Comparison of ENCODE assay signal across 27 cellular contexts in genomic region chr2:28729698-28730097, GRCh38. TPM values are rescaled to one million over a fixed set of nuclear protein-coding genes. Genes with fewer than 3 reads are reported as not detected.
DNase-seq lines count a peak whose midpoint lies in the region; ATAC-seq, FAIRE-seq and TF ChIP-seq lines count a peak whose summit lies in the region.
"Had no signal": no experiment of that assay in that cellular context is flagged by ENCODE, and none has a peak within 500 bp of the region (broad histone marks: within the 10 kb centered on the region; RNA-seq: fewer than 3 reads in every experiment).

No MANE protein-coding gene starts in this region.

- H3K18ac ChIP-seq in IMR-90 (ENCODE audit: low read depth, low read length): no peak overlapping the region; the same call in 1 of the 2 replicates

- no peak overlapping the region for H3K23ac ChIP-seq in IMR-90 (ENCODE audit: low read depth, low read length)

- DNase-seq in AG09309 (ENCODE audit: low read depth) (peak; percentile 37), IMR-90 (peak; percentile 65), hippocampal formation (lab: John Stamatoyannopoulos, UW) (no peak), LoVo (ENCODE audit: low spot score) (no peak), GM23338 (ENCODE audit: low spot score) (no peak)
- DNase-seq in naive thymus-derived CD4-positive, alpha-beta T cell: no peak
- no peak for DNase-seq in naive thymus-derived CD8-positive, alpha-beta T cell
- DNase-seq: activated CD8-positive, alpha-beta memory T cell treated with anti-CD3 and anti-CD28 coated beads, Interleukin-2, amount 50 U/mL, for 48 hours; activated gamma-delta T cell; GDM1; GOT3; NCI-H1092 treated with DMSO at 0.1 percent for 48 hours; NCI-H2081; NCI-H446; Peyer's patch; retina; stimulated activated CD4-positive, alpha-beta T cell treated with anti-CD3 and anti-CD28 coated beads, Interleukin-12 subunit alpha, Interleukin-12 subunit beta, amount 100 ng/mL, for 4 hours; stimulated activated CD8-positive, alpha-beta memory T cell treated with anti-CD3 and anti-CD28 coated beads, Interleukin-4, amount 100 ng/mL, for 48 hours; T-helper 2 cell; WERI-Rb-1 had no signal

- no peaks in the 10 kb centered on the region for H3K79me1 ChIP-seq in IMR-90 (ENCODE audit: low read depth in 1 of 2, low read length in 2 of 2)

- no TSS peak for BruUV-seq in IMR-90 (replicated peaks; lab: Mats Ljungman, UMichigan)

- no peak for TF ChIP-seq POLR2A in IMR-90 (IDR thresholded peaks at IDR 0.05; ENCODE audit: low read depth, low read length)

- H3K27me3 ChIP-seq in IMR-90 (ENCODE audit: control insufficient read depth, insufficient read depth, low read length): no peaks in the 10 kb centered on the region
- no peaks in the 10 kb centered on the region for H3K27me3 ChIP-seq in naive thymus-derived CD4-positive, alpha-beta T cell (ENCODE audit: control insufficient read depth in 2 of 2, insufficient read depth in 2 of 2, low read length in 2 of 2)
- no peaks in the 10 kb centered on the region for H3K27me3 ChIP-seq in GM23338 (ENCODE audit: insufficient read depth)
- H3K27me3 ChIP-seq: Peyer's patch, SJSA1 had no signal

- TF ChIP-seq CTCF in AG09309 (IDR thresholded peaks at IDR 0.05; ENCODE audit: control insufficient read depth, insufficient read depth, low read depth, low read length, missing control alignments) (no peak), IMR-90 (conservative IDR thresholded peaks at IDR 0.05; ENCODE audit: low read depth, low read length) (no peak), GM23338 (conservative IDR thresholded peaks at IDR 0.05; ENCODE audit: low read depth in 2 of 2) (no peak)

- dilution Hi-C loops in IMR-90 (cut with HindIII; ENCODE audit: low sequenced_read_pairs, unreplicated experiment): no loop called here

- no peak overlapping the region for H4K91ac ChIP-seq in IMR-90 (ENCODE audit: insufficient read depth, low read depth, low read length)

- POLR2A ChIA-PET in IMR-90 (lab: Charles Lee; ENCODE audit: unreplicated experiment): interaction anchor here (0.6 kb wide), 1 partner anchor 20 kb away, joined by 3 read pairs; no protein-coding TSS in a partner anchor
- POLR2A ChIA-PET in naive thymus-derived CD4-positive, alpha-beta T cell (lab: Charles Lee): interaction anchor here (1.4 kb wide), 1 partner anchor 136 kb away, joined by 3 read pairs; no protein-coding TSS in a partner anchor
- POLR2A ChIA-PET in naive thymus-derived CD8-positive, alpha-beta T cell (lab: Charles Lee): interaction anchor here (0.7 kb wide), 1 partner anchor 53 kb away, joined by 3 read pairs; no protein-coding TSS in a partner anchor

- H3K36me3 Mint-ChIP-seq in naive thymus-derived CD4-positive, alpha-beta T cell: peaks cover 0 to 2% (median 0%) of the 10 kb centered on the region in 5 donors
- H3K36me3 Mint-ChIP-seq in naive thymus-derived CD8-positive, alpha-beta T cell: no peaks in the 10 kb centered on the region
- no peaks in the 10 kb centered on the region for H3K36me3 Mint-ChIP-seq in GM23338 (ENCODE audit: low read depth)

- no peaks in the 10 kb centered on the region for H3K4me1 ChIP-seq in IMR-90 (ENCODE audit: control insufficient read depth, insufficient read depth, low read length)
- no peaks in the 10 kb centered on the region for H3K4me1 ChIP-seq in naive thymus-derived CD4-positive, alpha-beta T cell (ENCODE audit: control insufficient read depth in 2 of 2, insufficient read depth in 2 of 2, low read length in 2 of 2)
- no peaks in the 10 kb centered on the region for H3K4me1 ChIP-seq in GM23338 (ENCODE audit: insufficient read depth)
- H3K4me1 ChIP-seq: A549, Peyer's patch had no signal

- intact Hi-C loops in IMR-90 (cut with micrococcal nuclease): no loop called here
- intact Hi-C loops in naive thymus-derived CD4-positive, alpha-beta T cell (cut with micrococcal nuclease): no loop called here

- H3K27ac ChIP-seq in IMR-90 (ENCODE audit: insufficient read depth, low read length) (no peak overlapping the region), GM23338 (ENCODE audit: low read depth) (no peak overlapping the region)
- no peak overlapping the region for H3K27ac ChIP-seq in naive thymus-derived CD4-positive, alpha-beta T cell (ENCODE audit: low read depth, low read length)
- H3K27ac ChIP-seq: A549, C4-2B, epithelial cell of prostate, KMS-11, Peyer's patch, SJSA1, WERI-Rb-1 had no signal

- in situ Hi-C loops in IMR-90 (cut with MboI; ENCODE audit: low sequenced_read_pairs): no loop called here

- peaks cover 6% of the 10 kb centered on the region; the same call in 1 of the 2 replicates for H3K9me1 ChIP-seq in IMR-90 (ENCODE audit: insufficient read depth, low read length)

- H3K9me2 ChIP-seq in GM23338 (ENCODE audit: insufficient read depth): no peaks in the 10 kb centered on the region

- H3K27ac Mint-ChIP-seq in naive thymus-derived CD4-positive, alpha-beta T cell: peak overlapping the region in 5 of 9 donors; percentile 5 to 46 (median 26)
- H3K27ac Mint-ChIP-seq in naive thymus-derived CD8-positive, alpha-beta T cell: no peak overlapping the region
- H3K27ac Mint-ChIP-seq in GM23338: no peak overlapping the region

- no peak overlapping the region for H3K14ac ChIP-seq in IMR-90 (replicated peaks; ENCODE audit: low read depth, low read length)

- ATAC-seq in IMR-90 (ENCODE audit: low read depth) (peak; percentile 78), GM23338 (no peak)
- ATAC-seq in naive thymus-derived CD4-positive, alpha-beta T cell: no peak
- ATAC-seq in naive thymus-derived CD8-positive, alpha-beta T cell: no peak
- ATAC-seq: A549, left lobe of liver had no signal

- no peak overlapping the region for H2BK5ac ChIP-seq in IMR-90 (ENCODE audit: low read depth, low read length, poor library complexity, severe bottlenecking)

- no peak overlapping the region for H3K4me2 ChIP-seq in IMR-90 (ENCODE audit: low read depth, low read length)
- no peak overlapping the region for H3K4me2 ChIP-seq in GM23338
- H3K4me2 ChIP-seq: A549, KMS-11 had no signal

- no peak overlapping the region for H2BK15ac ChIP-seq in IMR-90 (ENCODE audit: low read depth, low read length)

- H3K4ac ChIP-seq in IMR-90 (ENCODE audit: low read depth, low read length): no peak overlapping the region

- no peaks in the 10 kb centered on the region for H3K9me3 Mint-ChIP-seq in naive thymus-derived CD4-positive, alpha-beta T cell
- no peaks in the 10 kb centered on the region for H3K9me3 Mint-ChIP-seq in naive thymus-derived CD8-positive, alpha-beta T cell
- H3K9me3 Mint-ChIP-seq in GM23338: no peaks in the 10 kb centered on the region

- no peaks in the 10 kb centered on the region for H3K36me3 ChIP-seq in IMR-90 (ENCODE audit: control insufficient read depth, insufficient read depth, low read length)
- H3K36me3 ChIP-seq in naive thymus-derived CD4-positive, alpha-beta T cell (ENCODE audit: control insufficient read depth in 2 of 3, insufficient read depth in 3 of 3, low read length in 3 of 3): no peaks in the 10 kb centered on the region
- no peaks in the 10 kb centered on the region for H3K36me3 ChIP-seq in GM23338 (ENCODE audit: insufficient read depth)
- H3K36me3 ChIP-seq: Peyer's patch, SJSA1, WERI-Rb-1 had no signal

- H3K9me3 ChIP-seq in IMR-90 (ENCODE audit: control insufficient read depth, insufficient read depth, low read length): no peaks in the 10 kb centered on the region
- H3K9me3 ChIP-seq in naive thymus-derived CD4-positive, alpha-beta T cell (ENCODE audit: control insufficient read depth in 2 of 3, low read length in 3 of 3): no peaks in the 10 kb centered on the region
- H3K9me3 ChIP-seq: A549, Peyer's patch, SJSA1 had no signal

- H3K79me2 ChIP-seq in GM23338 (replicated peaks; ENCODE audit: insufficient read depth): no peaks in the 10 kb centered on the region

- no peak overlapping the region for H4K8ac ChIP-seq in IMR-90 (ENCODE audit: low read depth in 2 of 2, low read length in 2 of 2)

- H3K4me1 Mint-ChIP-seq in naive thymus-derived CD4-positive, alpha-beta T cell: peaks cover 5 to 17% (median 8%) of the 10 kb centered on the region in 7 donors
- peaks cover 0 to 8% (median 3%) of the 10 kb centered on the region in 4 donors for H3K4me1 Mint-ChIP-seq in naive thymus-derived CD8-positive, alpha-beta T cell
- H3K4me1 Mint-ChIP-seq in GM23338: no peaks in the 10 kb centered on the region

- no peak overlapping the region for H3K56ac ChIP-seq in IMR-90 (ENCODE audit: extremely low read depth, insufficient read depth, low read length)

- no peak overlapping the region for H2BK120ac ChIP-seq in IMR-90 (ENCODE audit: low read depth, low read length)

- H3K9ac ChIP-seq in IMR-90 (ENCODE audit: low read depth, low read length): no peak overlapping the region
- H3K9ac ChIP-seq: KMS-11 had no signal

- H2AK5ac ChIP-seq in IMR-90 (ENCODE audit: low read depth, low read length): no peak overlapping the region

- H3K4me3 ChIP-seq in AG09309 (ENCODE audit: control insufficient read depth, low read depth, low read length) (no peak overlapping the region), IMR-90 (ENCODE audit: insufficient read depth, low read depth, low read length) (no peak overlapping the region), GM23338 (no peak overlapping the region)
- H3K4me3 ChIP-seq in naive thymus-derived CD4-positive, alpha-beta T cell (ENCODE audit: low read length): no peak overlapping the region
- H3K4me3 ChIP-seq: A549, Peyer's patch, SJSA1 had no signal

- H4K5ac ChIP-seq in IMR-90 (ENCODE audit: low read depth, low read length): no peak overlapping the region

- no peak overlapping the region for H2AFZ ChIP-seq in IMR-90 (replicated peaks; ENCODE audit: low read length, poor library complexity)
- no peak overlapping the region for H2AFZ ChIP-seq in GM23338

- no peak for TF ChIP-seq RAD21 in IMR-90 (IDR thresholded peaks at IDR 0.05; ENCODE audit: low read length)

- no peaks in the 10 kb centered on the region for H3F3A ChIP-seq in GM23338 (replicated peaks; ENCODE audit: low read depth)

- H4K20me1 ChIP-seq in IMR-90 (ENCODE audit: insufficient read depth, low read length): no peaks in the 10 kb centered on the region
- no peaks in the 10 kb centered on the region for H4K20me1 ChIP-seq in GM23338 (replicated peaks; ENCODE audit: insufficient read depth)

- CTCF ChIA-PET in IMR-90 (lab: Yijun Ruan, JAX): interaction anchor here (0.6 to 1.2 kb wide), 2 partner anchors 14 to 135 kb away, joined by 3 to 5 read pairs; no protein-coding TSS in a partner anchor
- CTCF ChIA-PET in naive thymus-derived CD4-positive, alpha-beta T cell (lab: Charles Lee): interaction anchor here (1.5 kb wide), 1 partner anchor 136 kb away, joined by 7 read pairs; no protein-coding TSS in a partner anchor

- H3K27me3 Mint-ChIP-seq in naive thymus-derived CD4-positive, alpha-beta T cell: peaks cover 0 to 3% (median 0%) of the 10 kb centered on the region in 5 donors
- no peaks in the 10 kb centered on the region for H3K27me3 Mint-ChIP-seq in naive thymus-derived CD8-positive, alpha-beta T cell
- H3K27me3 Mint-ChIP-seq in GM23338 (ENCODE audit: insufficient read depth, low read depth, poor library complexity): no peaks in the 10 kb centered on the region

- no peak overlapping the region for H2AK9ac ChIP-seq in IMR-90 (replicated peaks; ENCODE audit: low read depth, low read length, poor library complexity)

- no peak overlapping the region for H3K4me3 Mint-ChIP-seq in naive thymus-derived CD4-positive, alpha-beta T cell
- no peak overlapping the region for H3K4me3 Mint-ChIP-seq in naive thymus-derived CD8-positive, alpha-beta T cell
- no peak overlapping the region for H3K4me3 Mint-ChIP-seq in GM23338

- no peak overlapping the region for H2BK20ac ChIP-seq in IMR-90 (ENCODE audit: low read depth, low read length)

- FAIRE-seq in endometrium (lab: Jason Lieb, UNC): peak; percentile 23
- FAIRE-seq: A549 had no signal

RNA-seq across cellular contexts. Expression of gene PPP1CB, which starts 21.9 kb away (rescaled TPM):
- 111 and 271 TPM in 2 replicates for total RNA-seq in IMR-90 (2012; rRNA removed)
- polyA plus RNA-seq in IMR-90 (2012; rRNA removed) (20.4 and 37.7 TPM in 2 replicates), GM23338 (2016; fragmentation: Nextera tagmentation; extraction: Ambion mirVana) (90.7 and 103 TPM in 2 replicates)
- polyA plus RNA-seq in IMR-90 (2012; cell fraction: cytosol; rRNA removed): 9.2 and 10.0 TPM in 2 replicates
- polyA plus RNA-seq in IMR-90 (2012; cell fraction: nucleus; rRNA removed; ENCODE audit: low replicate concordance): 4.0 and 16.3 TPM in 2 replicates
- total RNA-seq in naive thymus-derived CD4-positive, alpha-beta T cell: 100 to 1,000 TPM; 202 to 223 (median 210) TPM
- 100 to 1,000 TPM in 1 of 2 donors, 10 to 100 TPM in 1; 73.5 to 100 TPM for polyA plus RNA-seq in naive thymus-derived CD4-positive, alpha-beta T cell
- 100 to 1,000 TPM; 165 to 166 TPM for total RNA-seq in naive thymus-derived CD8-positive, alpha-beta T cell
- 10 to 100 TPM; 63.1 to 85.7 (median 82.1) TPM for polyA plus RNA-seq in naive thymus-derived CD8-positive, alpha-beta T cell
- total RNA-seq in GM23338 (2014; rRNA removed; shearing (Covaris generic)): 118 and 146 TPM in 2 replicates

Comparison
In these comparisons a context has a peak if more than half of its experiments do, and no peak if none do; other contexts are left out.
1. DNase-seq: peak in AG09309 (single experiment) and IMR-90 (single experiment); none in naive thymus-derived CD4-positive, alpha-beta T cell (0 of 9), hippocampal formation (0 of 2), naive thymus-derived CD8-positive, alpha-beta T cell (0 of 10), LoVo (single experiment) and GM23338 (single experiment).
2. H3K27ac Mint-ChIP-seq: peak in naive thymus-derived CD4-positive, alpha-beta T cell (5 of 9); none in naive thymus-derived CD8-positive, alpha-beta T cell (0 of 10) and GM23338 (single experiment).